Comparison of ENCODE assay signal across 19 cellular contexts in the genomic region with DNA sequence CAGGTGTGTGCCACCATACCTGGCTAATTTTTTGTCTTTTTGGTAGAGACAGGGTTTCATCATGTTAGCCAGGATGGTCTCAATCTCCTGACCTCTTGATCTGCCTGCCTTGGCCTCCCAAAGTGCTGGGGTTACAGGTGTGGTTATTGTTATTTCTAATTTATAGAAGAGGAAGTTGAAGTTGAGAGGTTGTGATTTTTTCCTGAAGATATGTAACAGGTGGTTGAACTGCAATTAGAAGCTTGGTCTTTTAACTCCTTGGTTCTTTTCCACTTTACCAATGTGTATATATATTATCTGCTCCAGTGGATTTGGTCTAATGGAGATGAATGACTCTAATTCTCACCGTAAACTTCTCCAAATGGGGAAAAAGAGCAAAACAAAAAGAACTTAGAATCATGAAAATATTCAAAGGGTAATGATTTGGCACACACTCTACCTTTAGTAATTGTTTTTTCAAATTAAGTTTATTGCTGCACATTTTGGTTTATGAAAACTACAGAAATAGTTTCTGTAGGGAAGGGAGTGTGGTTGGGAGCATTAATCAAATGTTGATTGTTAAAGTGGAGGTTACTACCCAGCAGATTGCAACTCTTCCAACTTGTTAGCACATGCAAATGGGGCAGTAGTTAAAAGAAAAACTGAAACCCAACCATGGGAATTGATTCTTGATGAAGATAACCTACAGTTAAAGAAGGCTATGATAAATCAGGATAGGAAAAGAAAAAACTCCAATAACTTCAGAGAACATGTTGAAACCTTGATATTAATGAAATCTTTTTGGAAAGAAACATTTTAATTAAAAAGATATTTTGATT. TPM values are rescaled to one million over a fixed set of nuclear protein-coding genes. Genes with fewer than 3 reads are reported as not detected.
DNase-seq lines count a peak whose midpoint lies in the region; ATAC-seq, FAIRE-seq and TF ChIP-seq lines count a peak whose summit lies in the region.
"Had no signal": no experiment of that assay in that cellular context is flagged by ENCODE, and none has a peak within 500 bp of the region (broad histone marks: within the 10 kb centered on the region; RNA-seq: fewer than 3 reads in every experiment).

No MANE protein-coding gene starts in this region.

- H3K9ac ChIP-seq in MM.1S (ENCODE audit: low read length): no peak overlapping the region
- no peak overlapping the region for H3K9ac ChIP-seq in GM12878 (ENCODE audit: control insufficient read depth, insufficient read depth, low read length)
- H3K9ac ChIP-seq: BLaER1 had no signal

- H3K27ac ChIP-seq in HEK293 (ENCODE audit: extremely low read depth, low read depth, low read length) (no peak overlapping the region), MM.1S (ENCODE audit: low read length) (no peak overlapping the region), GM12878 (ENCODE audit: control insufficient read depth, insufficient read depth) (no peak overlapping the region; the same call in 1 of the 2 replicates), suprapubic skin (peak overlapping the region; percentile 57), tibial artery (no peak overlapping the region)
- H3K27ac ChIP-seq: BLaER1 had no signal

- CTCF ChIA-PET in HEK293 (lab: Yijun Ruan, JAX): interaction anchor here (0.6 to 3.5 kb wide), 7 partner anchors 19 to 839 kb away, joined by 3 to 16 read pairs (median 3); no protein-coding TSS in a partner anchor
- CTCF ChIA-PET in GM12878 (lab: Yijun Ruan, JAX): interaction anchor here (2.0 kb wide), 1 partner anchor 824 kb away, joined by 8 read pairs; no protein-coding TSS in a partner anchor

- WGBS in GM12878 (ENCODE audit: insufficient coverage, insufficient replicate concordance, low lambda C conversion rate, missing lambda C conversion rate): 94% methylated on average over 1 of the region's 1 CpG
- 73% methylated on average over 1 of the region's 1 CpG for WGBS in suprapubic skin

- H3K4me3 ChIP-seq in HEK293 (ENCODE audit: low read depth, low read length) (no peak overlapping the region), MM.1S (ENCODE audit: low read length) (no peak overlapping the region), GM12878 (no peak overlapping the region), suprapubic skin (no peak overlapping the region), tibial artery (no peak overlapping the region)
- H3K4me3 ChIP-seq: BLaER1 had no signal

- TF ChIP-seq EP300 in GM12878 (IDR thresholded peaks at IDR 0.05; ENCODE audit: borderline replicate concordance in 1 of 2, control insufficient read depth in 1 of 2, low read depth in 2 of 2, low read length in 2 of 2) (no peak), suprapubic skin (IDR thresholded peaks at IDR 0.05) (no peak)

- intact Hi-C loops in GM12878 (cut with micrococcal nuclease; ENCODE audit: unreplicated experiment): no loop called here
- intact Hi-C loops in tibial artery (cut with DNase I; ENCODE audit: low total_unique reads): no loop called here

- BruUV-seq in GM12878 (replicated peaks; lab: Mats Ljungman, UMichigan): no TSS peak

- H3K79me2 ChIP-seq in MM.1S (ENCODE audit: low read length) (no peaks in the 10 kb centered on the region), GM12878 (ENCODE audit: control insufficient read depth, insufficient read depth, low read length) (no peaks in the 10 kb centered on the region)

- H3F3A ChIP-seq in MM.1S (ENCODE audit: insufficient read depth, low read length): peaks cover 10% of the 10 kb centered on the region

- H3K4me2 ChIP-seq in MM.1S (ENCODE audit: low read depth, low read length) (peak overlapping the region; percentile 20), GM12878 (ENCODE audit: control insufficient read depth, insufficient read depth) (peak overlapping the region; percentile 31)
- H3K4me2 ChIP-seq: BLaER1 had no signal

- H2AFZ ChIP-seq in MM.1S (ENCODE audit: low read length): peak overlapping the region; percentile 2; the same call in 1 of the 2 replicates
- peak overlapping the region; percentile 26; the same call in 1 of the 2 replicates for H2AFZ ChIP-seq in GM12878 (ENCODE audit: control insufficient read depth, low read depth, low read length)

- no peaks in the 10 kb centered on the region for H3K9me2 ChIP-seq in MM.1S (replicated peaks; ENCODE audit: insufficient read depth, low read length)

- POLR2A ChIA-PET in HEK293 (lab: Yijun Ruan, JAX): no interaction called here
- POLR2A ChIA-PET in GM12878 (lab: Charles Lee): no interaction called here

- RAD21 ChIA-PET in GM12878 (lab: Charles Lee; ENCODE audit: unreplicated experiment): no interaction called here

- TF ChIP-seq CTCF in HEK293 (tag by site-specific recombination; IDR thresholded peaks at IDR 0.05): no peak
- no peak for TF ChIP-seq CTCF in MM.1S (IDR thresholded peaks at IDR 0.05; ENCODE audit: low read length)
- TF ChIP-seq CTCF in GM12878 (IDR thresholded peaks at IDR 0.05 in 2 of 3, conservative IDR thresholded peaks at IDR 0.05 in 1 of 3; ENCODE audit: control insufficient read depth in 2 of 3, extremely low read depth in 1 of 3, insufficient read depth in 1 of 3, low read depth in 3 of 3, low read length in 3 of 3): no peak
- TF ChIP-seq CTCF in suprapubic skin (IDR thresholded peaks at IDR 0.05): no peak
- no peak for TF ChIP-seq CTCF in tibial artery (IDR thresholded peaks at IDR 0.05)

- H3K36me3 ChIP-seq in HEK293 (ENCODE audit: control insufficient read depth in 2 of 2, insufficient read depth in 1 of 2, low read length in 2 of 2) (peaks cover 0 to 13% of the 10 kb centered on the region in 2 experiments; a peak in 1 of 3 replicates), MM.1S (replicated peaks; ENCODE audit: insufficient read depth, low read length) (no peaks in the 10 kb centered on the region), GM12878 (ENCODE audit: control insufficient read depth in 2 of 2, insufficient read depth in 2 of 2, low read length in 1 of 2) (no peaks in the 10 kb centered on the region), suprapubic skin (no peaks in the 10 kb centered on the region), tibial artery (no peaks in the 10 kb centered on the region)

- no peaks in the 10 kb centered on the region for H3K9me3 ChIP-seq in HEK293 (ENCODE audit: control insufficient read depth, insufficient read depth, low read depth, low read length)
- no peaks in the 10 kb centered on the region for H3K9me3 ChIP-seq in MM.1S (replicated peaks; ENCODE audit: insufficient read depth, low read length)
- H3K9me3 ChIP-seq in GM12878 (replicated peaks; ENCODE audit: control insufficient read depth, insufficient read depth, low read length): no peaks in the 10 kb centered on the region
- no peaks in the 10 kb centered on the region for H3K9me3 ChIP-seq in suprapubic skin
- H3K9me3 ChIP-seq in tibial artery: no peaks in the 10 kb centered on the region

- SMC1A ChIA-PET in GM12878 (lab: Charles Lee; ENCODE audit: uncharacterized antibody, unreplicated experiment): interaction anchor here (0.6 to 1.5 kb wide), 3 partner anchors 207 to 526 kb away, joined by 3 read pairs; no protein-coding TSS in a partner anchor

- TF ChIP-seq POLR2A in GM12878 (IDR thresholded peaks at IDR 0.05; ENCODE audit: low read depth, low read length) (no peak), suprapubic skin (IDR thresholded peaks at IDR 0.05) (no peak)

- H3K4me1 ChIP-seq in HEK293 (ENCODE audit: control insufficient read depth, insufficient read depth, low read length) (peaks cover 18% of the 10 kb centered on the region), MM.1S (ENCODE audit: low read length) (0 out of 2 replicates have a peak, but pooled peaks cover 9% of the 10 kb centered on the region), GM12878 (ENCODE audit: control insufficient read depth, insufficient read depth, low read length) (peaks cover 16% of the 10 kb centered on the region), suprapubic skin (peaks cover 19% of the 10 kb centered on the region), tibial artery (peaks cover 0 to 26% (median 9%) of the 10 kb centered on the region in 4 donors)
- H3K4me1 ChIP-seq: BLaER1 had no signal

- DNase-seq in MM.1S (peak; percentile 26), GM12878 (ENCODE audit: low read depth, low spot score) (no peak), suprapubic skin (ENCODE audit: low spot score in 2 of 2) (no peak), hippocampal formation (lab: John Stamatoyannopoulos, UW) (no peak), tibial artery (no peak)
- DNase-seq: Calu3; CD4-positive, alpha-beta memory T cell; DMS79; GDM1; H9; KG1 had no signal

- FAIRE-seq in GM12878 (lab: Jason Lieb, UNC): no peak
- FAIRE-seq: A204.1, H1, HepG2 had no signal

- in situ Hi-C loops in GM12878 (cut with MboI): no loop called here

- peak; percentile 71 for ATAC-seq in GM12878
- ATAC-seq: HepG2 had no signal

- H4K20me1 ChIP-seq in MM.1S (ENCODE audit: insufficient read depth, low read length) (no peaks in the 10 kb centered on the region), GM12878 (ENCODE audit: control insufficient read depth, insufficient read depth) (no peaks in the 10 kb centered on the region)
- H4K20me1 ChIP-seq: BLaER1 had no signal

- TF ChIP-seq RAD21 in GM12878 (IDR thresholded peaks at IDR 0.05; ENCODE audit: insufficient read depth, low read depth, low read length): no peak

- H3K27me3 ChIP-seq in MM.1S (replicated peaks; ENCODE audit: insufficient read depth, low read length): no peaks in the 10 kb centered on the region
- H3K27me3 ChIP-seq in GM12878 (replicated peaks in 1 of 2; ENCODE audit: control insufficient read depth in 2 of 2, insufficient read depth in 2 of 2, low read length in 1 of 2): no peaks in the 10 kb centered on the region
- no peaks in the 10 kb centered on the region for H3K27me3 ChIP-seq in suprapubic skin
- no peaks in the 10 kb centered on the region for H3K27me3 ChIP-seq in tibial artery
- H3K27me3 ChIP-seq: BLaER1 had no signal

RNA-seq across cellular contexts. Expression of a gene that starts 1.8 kb away (rescaled TPM):
- 1.1 TPM in 1 of 2 replicates, not detected in the other for total RNA-seq in GM12878 (2013; cell fraction: nucleolus; rRNA removed)
- total RNA-seq in GM12878 (2014; rRNA removed): 5.7 and 12.4 TPM in 2 replicates
- 10.8 and 11.1 TPM in 2 replicates for total RNA-seq in GM12878 (2014; rRNA removed; fragmentation: Illumina TruSeq; extraction: Trizol)
- total RNA-seq in GM12878 (2021): 34.8 and 36.4 TPM in 2 replicates
- polyA plus RNA-seq in GM12878 (2011; ENCODE audit: low read depth): 3.7 TPM
- polyA plus RNA-seq in GM12878 (2011; rRNA removed): 21.3 and 41.6 TPM in 2 replicates
- polyA plus RNA-seq in GM12878 (2011; cell fraction: cytosol; rRNA removed): 6.6 and 8.3 TPM in 2 replicates
- polyA plus RNA-seq in GM12878 (2011; cell fraction: nucleus; rRNA removed): 4.2 and 5.9 TPM in 2 replicates
- polyA plus RNA-seq in GM12878 (2012): 44.8 and 68.4 TPM in 2 replicates
- 11.1 and 14.4 TPM in 2 replicates for polyA plus RNA-seq in GM12878 (2014; fragmentation: Illumina TruSeq; extraction: Trizol)
- 10 to 100 TPM; 16.0 to 37.0 TPM for polyA plus RNA-seq in GM12878 (2014; fragmentation: Nextera tagmentation; extraction: Ambion mirVana)
- polyA plus RNA-seq in GM12878 (2014; rRNA removed): 26.6 and 27.1 TPM in 2 replicates
- 10 to 100 TPM; 78.7 to 98.5 TPM for polyA plus RNA-seq in GM12878 (2016; fragmentation: Nextera tagmentation; extraction: Ambion mirVana)
- 0.77 and 1.8 TPM in 2 replicates for polyA minus RNA-seq in GM12878 (2011; rRNA and poly(A)+ RNA removed)
- 1.1 and 1.5 TPM in 2 replicates for polyA minus RNA-seq in GM12878 (2011; cell fraction: cytosol; rRNA and poly(A)+ RNA removed)
- 0.97 and 1.2 TPM in 2 replicates for polyA minus RNA-seq in GM12878 (2011; cell fraction: nucleus; rRNA and poly(A)+ RNA removed)
- 1,000 to 10,000 TPM; 3,788 to 5,963 (median 5,237) TPM for total RNA-seq in suprapubic skin

RNA-seq across cellular contexts. Expression of a gene that starts 24.5 kb away (rescaled TPM):
- total RNA-seq in GM12878 (2013; cell fraction: nucleolus; rRNA removed): not detected in 2 replicates
- total RNA-seq in GM12878 (2014; rRNA removed) (not detected in 2 replicates), GM12878 (2014; rRNA removed; fragmentation: Illumina TruSeq; extraction: Trizol) (not detected in 2 replicates), GM12878 (2021) (not detected in 2 replicates), suprapubic skin (10 to 100 TPM in 2 of 4 donors, 1 to 10 TPM in 2; 1.0 to 32.0 (median 11.6) TPM)
- polyA plus RNA-seq in GM12878 (2011; ENCODE audit: low read depth): not detected
- polyA plus RNA-seq in GM12878 (2011; rRNA removed) (not detected in 2 replicates), GM12878 (2014; fragmentation: Illumina TruSeq; extraction: Trizol) (not detected in 2 replicates), GM12878 (2014; fragmentation: Nextera tagmentation; extraction: Ambion mirVana) (not detected), GM12878 (2014; rRNA removed) (not detected in 2 replicates), GM12878 (2016; fragmentation: Nextera tagmentation; extraction: Ambion mirVana) (not detected)
- not detected in 2 replicates for polyA plus RNA-seq in GM12878 (2011; cell fraction: cytosol; rRNA removed)
- polyA plus RNA-seq in GM12878 (2011; cell fraction: nucleus; rRNA removed): not detected in 2 replicates
- not detected in 2 replicates for polyA plus RNA-seq in GM12878 (2012)
- polyA minus RNA-seq in GM12878 (2011; rRNA and poly(A)+ RNA removed): not detected in 2 replicates
- not detected in 2 replicates for polyA minus RNA-seq in GM12878 (2011; cell fraction: cytosol; rRNA and poly(A)+ RNA removed)
- polyA minus RNA-seq in GM12878 (2011; cell fraction: nucleus; rRNA and poly(A)+ RNA removed): not detected in 2 replicates
- total RNA-seq: Calu3; CD4-positive, alpha-beta memory T cell; Daoy; H1; H9; HepG2 had no signal
- polyA plus RNA-seq: CD14-positive monocyte; CD4-positive, alpha-beta memory T cell; H1; HepG2; IgD-negative memory B cell had no signal

RNA-seq across cellular contexts. Expression of a gene that starts 41.9 kb away (rescaled TPM):
- total RNA-seq in GM12878 (2013; cell fraction: nucleolus; rRNA removed): not detected in 2 replicates
- total RNA-seq in GM12878 (2014; rRNA removed): not detected in 2 replicates
- total RNA-seq in GM12878 (2014; rRNA removed; fragmentation: Illumina TruSeq; extraction: Trizol): not detected in 2 replicates
- total RNA-seq in GM12878 (2021): not detected in 2 replicates
- polyA plus RNA-seq in GM12878 (2011; ENCODE audit: low read depth): not detected
- polyA plus RNA-seq in GM12878 (2011; rRNA removed): 0.20 TPM in 1 of 2 replicates, not detected in the other
- not detected in 2 replicates for polyA plus RNA-seq in GM12878 (2011; cell fraction: cytosol; rRNA removed)
- 0.13 TPM in 1 of 2 replicates, not detected in the other for polyA plus RNA-seq in GM12878 (2011; cell fraction: nucleus; rRNA removed)
- polyA plus RNA-seq in GM12878 (2012): not detected in 2 replicates
- polyA plus RNA-seq in GM12878 (2014; fragmentation: Illumina TruSeq; extraction: Trizol): not detected in 2 replicates
- polyA plus RNA-seq in GM12878 (2014; fragmentation: Nextera tagmentation; extraction: Ambion mirVana): not detected
- not detected in 2 replicates for polyA plus RNA-seq in GM12878 (2014; rRNA removed)
- not detected for polyA plus RNA-seq in GM12878 (2016; fragmentation: Nextera tagmentation; extraction: Ambion mirVana)
- polyA minus RNA-seq in GM12878 (2011; rRNA and poly(A)+ RNA removed): not detected in 2 replicates
- not detected in 2 replicates for polyA minus RNA-seq in GM12878 (2011; cell fraction: cytosol; rRNA and poly(A)+ RNA removed)
- not detected in 2 replicates for polyA minus RNA-seq in GM12878 (2011; cell fraction: nucleus; rRNA and poly(A)+ RNA removed)
- total RNA-seq in suprapubic skin: 100 to 1,000 TPM in 1 of 4 donors, 10 to 100 TPM in 2, 1 to 10 TPM in 1; 1.9 to 150 (median 39.1) TPM
- total RNA-seq: Calu3; CD4-positive, alpha-beta memory T cell; Daoy; H1; H9; HepG2 had no signal
- polyA plus RNA-seq: CD14-positive monocyte; CD4-positive, alpha-beta memory T cell; H1; HepG2; IgD-negative memory B cell had no signal

RNA-seq across cellular contexts. Expression of a gene that starts 42.8 kb away (rescaled TPM):
- not detected in 2 replicates for total RNA-seq in GM12878 (2013; cell fraction: nucleolus; rRNA removed)
- total RNA-seq in GM12878 (2014; rRNA removed) (not detected in 2 replicates), GM12878 (2014; rRNA removed; fragmentation: Illumina TruSeq; extraction: Trizol) (not detected in 2 replicates), GM12878 (2021) (not detected in 2 replicates), suprapubic skin (not detected)
- not detected for polyA plus RNA-seq in GM12878 (2011; ENCODE audit: low read depth)
- polyA plus RNA-seq in GM12878 (2011; rRNA removed) (not detected in 2 replicates), GM12878 (2014; fragmentation: Illumina TruSeq; extraction: Trizol) (not detected in 2 replicates), GM12878 (2014; fragmentation: Nextera tagmentation; extraction: Ambion mirVana) (not detected), GM12878 (2014; rRNA removed) (not detected in 2 replicates), GM12878 (2016; fragmentation: Nextera tagmentation; extraction: Ambion mirVana) (not detected)
- polyA plus RNA-seq in GM12878 (2011; cell fraction: cytosol; rRNA removed): not detected in 2 replicates
- polyA plus RNA-seq in GM12878 (2011; cell fraction: nucleus; rRNA removed): not detected in 2 replicates
- polyA plus RNA-seq in GM12878 (2012): not detected in 2 replicates
- not detected in 2 replicates for polyA minus RNA-seq in GM12878 (2011; rRNA and poly(A)+ RNA removed)
- polyA minus RNA-seq in GM12878 (2011; cell fraction: cytosol; rRNA and poly(A)+ RNA removed): not detected in 2 replicates
- not detected in 2 replicates for polyA minus RNA-seq in GM12878 (2011; cell fraction: nucleus; rRNA and poly(A)+ RNA removed)
- total RNA-seq: CD4-positive, alpha-beta memory T cell; Daoy; H1; H9 had no signal
- polyA plus RNA-seq: CD14-positive monocyte; CD4-positive, alpha-beta memory T cell; H1; IgD-negative memory B cell had no signal

RNA-seq across cellular contexts. Expression of a gene that starts 52.2 kb away (rescaled TPM):
- not detected in 2 replicates for total RNA-seq in GM12878 (2013; cell fraction: nucleolus; rRNA removed)
- total RNA-seq in GM12878 (2014; rRNA removed) (not detected in 2 replicates), GM12878 (2014; rRNA removed; fragmentation: Illumina TruSeq; extraction: Trizol) (not detected in 2 replicates), GM12878 (2021) (not detected in 2 replicates), suprapubic skin (1 to 10 TPM in 2 of 4 donors, under 1 TPM in 2; 0.34 to 7.2 (median 1.8) TPM)
- not detected for polyA plus RNA-seq in GM12878 (2011; ENCODE audit: low read depth)
- polyA plus RNA-seq in GM12878 (2011; rRNA removed) (not detected in 2 replicates), GM12878 (2014; fragmentation: Illumina TruSeq; extraction: Trizol) (not detected in 2 replicates), GM12878 (2014; fragmentation: Nextera tagmentation; extraction: Ambion mirVana) (not detected), GM12878 (2014; rRNA removed) (not detected in 2 replicates), GM12878 (2016; fragmentation: Nextera tagmentation; extraction: Ambion mirVana) (not detected)
- polyA plus RNA-seq in GM12878 (2011; cell fraction: cytosol; rRNA removed): not detected in 2 replicates
- polyA plus RNA-seq in GM12878 (2011; cell fraction: nucleus; rRNA removed): not detected in 2 replicates
- polyA plus RNA-seq in GM12878 (2012): not detected in 2 replicates
- polyA minus RNA-seq in GM12878 (2011; rRNA and poly(A)+ RNA removed): not detected in 2 replicates
- not detected in 2 replicates for polyA minus RNA-seq in GM12878 (2011; cell fraction: cytosol; rRNA and poly(A)+ RNA removed)
- polyA minus RNA-seq in GM12878 (2011; cell fraction: nucleus; rRNA and poly(A)+ RNA removed): not detected in 2 replicates
- total RNA-seq: Calu3; CD4-positive, alpha-beta memory T cell; Daoy; H1; H9; HepG2 had no signal
- polyA plus RNA-seq: CD14-positive monocyte; CD4-positive, alpha-beta memory T cell; H1; HepG2; IgD-negative memory B cell had no signal

Comparison
In these comparisons a context has a peak if more than half of its experiments do, and no peak if none do; other contexts are left out.
1. RNA of a gene that starts 1.8 kb away (total RNA-seq): 3,788 to 5,963 TPM in suprapubic skin; 1.1 to 36.4 TPM in GM12878; every median in the first group is over 100 times any median in the second.